17 cellular contexts compared by ENCODE assay signal in the genomic region with DNA sequence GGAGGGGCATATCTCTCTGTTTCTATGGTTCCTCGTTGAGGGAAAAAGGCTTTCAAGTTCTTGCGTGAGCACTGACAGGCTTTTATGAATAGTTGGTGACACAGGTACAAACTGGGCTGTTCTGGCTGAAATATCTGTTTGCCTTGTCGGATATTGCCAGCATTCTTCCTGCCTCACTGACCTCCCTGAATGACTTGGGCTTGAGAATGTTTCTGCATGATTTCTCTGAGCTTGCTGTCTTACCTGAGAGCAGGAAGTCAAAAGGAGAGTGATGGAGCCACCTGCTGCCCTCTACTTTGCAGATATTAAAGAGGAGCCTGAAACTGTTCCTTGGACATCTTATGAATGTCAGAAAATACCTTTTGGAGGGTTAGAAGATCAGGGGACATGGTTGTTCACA. TPM values are rescaled to one million over a fixed set of nuclear protein-coding genes. Genes with fewer than 3 reads are reported as not detected.
DNase-seq lines count a peak whose midpoint lies in the region; TF ChIP-seq lines count a peak whose summit lies in the region.
"Had no signal": no experiment of that assay in that cellular context is flagged by ENCODE, and none has a peak within 500 bp of the region (broad histone marks: within the 10 kb centered on the region; RNA-seq: fewer than 3 reads in every experiment).

No MANE protein-coding gene starts in this region.

- H3K36me3 Mint-ChIP-seq in type B pancreatic cell = no peaks in the 10 kb centered on the region

- H3K9me3 ChIP-seq in OCI-LY3 (ENCODE audit: insufficient read depth, low read length) = no peaks in the 10 kb centered on the region
- H3K9me3 ChIP-seq: spleen, tibial artery had no signal

- no peak overlapping the region for H3K9ac ChIP-seq in OCI-LY3 (ENCODE audit: low read length)
- H3K9ac ChIP-seq: GM23248 had no signal

- H2AFZ ChIP-seq in OCI-LY3 (ENCODE audit: low read depth, low read length) = no peak overlapping the region
- H2AFZ ChIP-seq: GM23248 had no signal

- TF ChIP-seq CTCF in OCI-LY3 (IDR thresholded peaks at IDR 0.05; ENCODE audit: low read depth, low read length) (peak; percentile 34), type B pancreatic cell (conservative IDR thresholded peaks at IDR 0.05) (no peak), lower leg skin (IDR thresholded peaks at IDR 0.05) (no peak)

- no peak overlapping the region for H3K27ac ChIP-seq in OCI-LY3 (ENCODE audit: low read length)
- H3K27ac ChIP-seq: brain microvascular endothelial cell, GM23248, spleen, tibial artery had no signal

- no peak overlapping the region for H3K4me2 ChIP-seq in OCI-LY3 (ENCODE audit: low read length)

- H3K4me3 ChIP-seq in OCI-LY3 (ENCODE audit: low read length) (no peak overlapping the region), lower leg skin (ENCODE audit: low read depth, poor library complexity, severe bottlenecking) (no peak overlapping the region)
- H3K4me3 ChIP-seq: GM23248, lung, spleen, tibial artery had no signal

- in situ Hi-C loops in G401 (cut with HindIII; ENCODE audit: low sequenced_read_pairs) = no loop called here

- H4K20me1 ChIP-seq in OCI-LY3 (ENCODE audit: insufficient read depth, low read length) = no peaks in the 10 kb centered on the region

- peaks cover 18% of the 10 kb centered on the region for H3K4me1 ChIP-seq in OCI-LY3 (ENCODE audit: low read length)
- H3K4me1 ChIP-seq: tibial artery had no signal

- DNase-seq in NCI-H748 (lab: John Stamatoyannopoulos, UW; ENCODE audit: unreplicated experiment) = peak; percentile 9
- DNase-seq in NCI-H748 treated with DMSO at 0.1 percent for 48 hours (lab: John Stamatoyannopoulos, UW) = no peak
- peak; percentile 48 for DNase-seq in iPS-NIHi11 (ENCODE audit: low spot score)
- DNase-seq in type B pancreatic cell (ENCODE audit: extremely low spot score, unreplicated experiment) = no peak
- DNase-seq in lower leg skin (ENCODE audit: low spot score in 2 of 2) = no peak
- no peak for DNase-seq in foreskin melanocyte
- DNase-seq in G401 (ENCODE audit: low spot score) = no peak
- DNase-seq: activated naive CD4-positive, alpha-beta T cell treated with Interleukin-2 at 50 U/mL for 16 hours; brain microvascular endothelial cell; GM23248; head of caudate nucleus; NCI-H1436 treated with DMSO at 0.1 percent for 48 hours; occipital lobe; spleen; tibial artery had no signal

- peaks cover under 1% of the 10 kb centered on the region for H3K9me3 Mint-ChIP-seq in type B pancreatic cell

- no peak for TF ChIP-seq POLR2A in lower leg skin (IDR thresholded peaks at IDR 0.05)

- peaks cover 18% of the 10 kb centered on the region for H3K4me1 Mint-ChIP-seq in type B pancreatic cell (ENCODE audit: unreplicated experiment)

- 66 to 69% methylated on average over 3 of the region's 3 CpGs for WGBS in lower leg skin, 2 donors

- H3K79me2 ChIP-seq in OCI-LY3 (ENCODE audit: low read length) = no peaks in the 10 kb centered on the region

- peak overlapping the region; percentile 71 for H3K4me3 Mint-ChIP-seq in type B pancreatic cell

- intact Hi-C loops in lower leg skin (cut with DNase I; ENCODE audit: low total_unique reads) = no loop called here

- no peaks in the 10 kb centered on the region for H3K27me3 ChIP-seq in OCI-LY3 (ENCODE audit: low read depth, low read length)

- H3K36me3 ChIP-seq in OCI-LY3 (replicated peaks; ENCODE audit: low read depth, low read length) = no peaks in the 10 kb centered on the region
- H3K36me3 ChIP-seq: brain microvascular endothelial cell, spleen, tibial artery had no signal

- peak overlapping the region; percentile 72 for H3K27ac Mint-ChIP-seq in type B pancreatic cell

- H3K27me3 Mint-ChIP-seq in type B pancreatic cell = peaks cover 7% of the 10 kb centered on the region

RNA-seq across cellular contexts. Expression of a gene that starts 4.8 kb away (rescaled TPM):
- total RNA-seq in type B pancreatic cell (ENCODE audit: low replicate concordance) (19.6 and 32.7 TPM in 2 replicates), lower leg skin (1 to 10 TPM in 1 of 4 donors, not detected in 3; 1.5 TPM)
- total RNA-seq in G401 (2014; rRNA removed; shearing (Covaris generic)) = not detected in 2 replicates
- total RNA-seq: GM23248, occipital lobe had no signal

RNA-seq across cellular contexts. Expression of a gene that starts 40.9 kb away (rescaled TPM):
- total RNA-seq in type B pancreatic cell (ENCODE audit: low replicate concordance) (109 and 115 TPM in 2 replicates), lower leg skin (10 to 100 TPM; 13.4 to 32.7 (median 17.0) TPM)
- 81.6 and 111 TPM in 2 replicates for total RNA-seq in G401 (2014; rRNA removed; shearing (Covaris generic))

Comparison
In these comparisons a context has a peak if more than half of its experiments do, and no peak if none do; other contexts are left out.
1. DNase-seq: peak in NCI-H748 (single experiment) and iPS-NIHi11 (single experiment); none in NCI-H748 treated with DMSO at 0.1 percent for 48 hours (single experiment), type B pancreatic cell (single experiment), lower leg skin (0 of 2), foreskin melanocyte (single experiment) and G401 (single experiment).